Comparison of ENCODE assay signal across 5 cellular contexts in genomic region chr2:61623747-61624146, GRCh38.
"Had no signal": no experiment of that assay in that cellular context is flagged by ENCODE, and none has a peak within 500 bp of the region (broad histone marks: within the 10 kb centered on the region; RNA-seq: fewer than 3 reads in every experiment).

No MANE protein-coding gene starts in this region.

- H3K27me3 Mint-ChIP-seq: IgD-negative memory B cell had no signal

- H3K9me3 Mint-ChIP-seq: IgD-negative memory B cell had no signal

- DNase-seq: IMR-90, KBM-7 had no signal

- H3K4me1 Mint-ChIP-seq: IgD-negative memory B cell had no signal

- H3K4me3 Mint-ChIP-seq: IgD-negative memory B cell had no signal

- H3K36me3 Mint-ChIP-seq: IgD-negative memory B cell had no signal

- H3K27ac Mint-ChIP-seq: IgD-negative memory B cell had no signal

- ATAC-seq: HepG2, K562 had no signal
